In genomic region chr22:37601540-37602442, GRCh38 we compare ENCODE assay signal across 9 cellular contexts. TPM values are rescaled to one million over a fixed set of nuclear protein-coding genes. Genes with fewer than 3 reads are reported as not detected.
DNase-seq lines count a peak whose midpoint lies in the region; ATAC-seq, FAIRE-seq and TF ChIP-seq lines count a peak whose summit lies in the region.
"Had no signal": no experiment of that assay in that cellular context is flagged by ENCODE, and none has a peak within 500 bp of the region (broad histone marks: within the 10 kb centered on the region; RNA-seq: fewer than 3 reads in every experiment).

No MANE protein-coding gene starts in this region.

- H3K9me3 Mint-ChIP-seq in nephron progenitor cell, result no peaks in the 10 kb centered on the region

- H3K4me3 Mint-ChIP-seq in nephron progenitor cell, result peak overlapping the region; percentile 61

- H3K4me1 Mint-ChIP-seq in nephron progenitor cell, result peaks cover 30% of the 10 kb centered on the region

- no peak for TF ChIP-seq EP300 in sigmoid colon (IDR thresholded peaks at IDR 0.05)

- ATAC-seq in HG03095 (IDR thresholded peaks at IDR 0.05; ENCODE audit: unreplicated experiment), result no peak
- ATAC-seq in HG02678 (IDR thresholded peaks at IDR 0.05; ENCODE audit: unreplicated experiment), result no peak

- no peak overlapping the region for H3K4me3 ChIP-seq in breast epithelium
- no peak overlapping the region for H3K4me3 ChIP-seq in sigmoid colon
- H3K4me3 ChIP-seq: dorsolateral prefrontal cortex had no signal

- DNase-seq in GM12891 (ENCODE audit: insufficient read length, low spot score), result no peak
- DNase-seq in NCI-H2196 treated with DMSO at 0.1 percent for 48 hours (lab: John Stamatoyannopoulos, UW; ENCODE audit: unreplicated experiment), result peak; percentile 70
- peak; percentile 67 for DNase-seq in breast epithelium (ENCODE audit: low spot score in 2 of 2)
- DNase-seq in nephron progenitor cell, result peak; percentile 52
- no peak for DNase-seq in epidermal melanocyte (ENCODE audit: insufficient read length, low spot score)
- DNase-seq in sigmoid colon, result no peak
- DNase-seq: dorsolateral prefrontal cortex had no signal

- no peak for TF ChIP-seq CTCF in breast epithelium (IDR thresholded peaks at IDR 0.05)
- no peak for TF ChIP-seq CTCF in nephron progenitor cell (IDR thresholded peaks at IDR 0.05)
- no peak for TF ChIP-seq CTCF in sigmoid colon (IDR thresholded peaks at IDR 0.05)

- intact Hi-C loops in breast epithelium (cut with DNase I; ENCODE audit: low total_unique reads) (no loop called here), sigmoid colon (cut with DNase I) (no loop called here)

- peak overlapping the region; percentile 60 to 73 for H3K27ac ChIP-seq in breast epithelium
- H3K27ac ChIP-seq in sigmoid colon, result no peak overlapping the region
- H3K27ac ChIP-seq: dorsolateral prefrontal cortex had no signal

- no peaks in the 10 kb centered on the region for H3K9me3 ChIP-seq in breast epithelium
- no peaks in the 10 kb centered on the region for H3K9me3 ChIP-seq in sigmoid colon

- H3K36me3 ChIP-seq in breast epithelium (no peaks in the 10 kb centered on the region), sigmoid colon (no peaks in the 10 kb centered on the region)

- peak; percentile 91 for FAIRE-seq in GM12891 (lab: Jason Lieb, UNC)

- TF ChIP-seq POLR2A in GM12891 (IDR thresholded peaks at IDR 0.05; ENCODE audit: low read depth, low read length) (no peak), breast epithelium (IDR thresholded peaks at IDR 0.05) (no peak), sigmoid colon (IDR thresholded peaks at IDR 0.05) (no peak)

- peaks cover 28% of the 10 kb centered on the region for H3K27me3 Mint-ChIP-seq in nephron progenitor cell (ENCODE audit: low read depth, poor library complexity)

- H3K4me1 ChIP-seq in breast epithelium, result no peaks in the 10 kb centered on the region
- peaks cover 0 to 1% (median under 1%) of the 10 kb centered on the region in 4 donors for H3K4me1 ChIP-seq in sigmoid colon

- H3K27me3 ChIP-seq in breast epithelium (no peaks in the 10 kb centered on the region), sigmoid colon (peaks cover 0 to 26% (median 0%) of the 10 kb centered on the region in 3 donors)
- H3K27me3 ChIP-seq: dorsolateral prefrontal cortex had no signal

- WGBS in sigmoid colon, 2 donors, result 38 to 52% methylated on average over 14 of the region's 14 CpGs

- H3K36me3 Mint-ChIP-seq in nephron progenitor cell (ENCODE audit: low read depth), result no peaks in the 10 kb centered on the region

- H3K27ac Mint-ChIP-seq in nephron progenitor cell, result peak overlapping the region; percentile 18

TF ChIP-seq in GM12891, 5 proteins besides CTCF, POLR2A, EP300 and RAD21:
- TF ChIP-seq POU2F2 (IDR thresholded peaks at IDR 0.05; ENCODE audit: low read depth, low read length), result peak; percentile 98
- no peak for TF ChIP-seq TAF1 (IDR thresholded peaks at IDR 0.05; ENCODE audit: low read depth, low read length)
- TF ChIP-seq POLR2AphosphoS5 (IDR thresholded peaks at IDR 0.05; ENCODE audit: low read depth, low read length), result no peak

RNA-seq across cellular contexts. Expression of gene GGA1, which starts 6.8 kb away (rescaled TPM):
- polyA plus RNA-seq in GM12891 (2012; ENCODE audit: low read depth, missing spikeins), result 44.9 TPM
- 10 to 100 TPM; 36.6 to 63.9 (median 54.7) TPM for total RNA-seq in breast epithelium
- 10 to 100 TPM; 26.4 to 59.8 (median 42.3) TPM for total RNA-seq in sigmoid colon
- 10 to 100 TPM; 25.2 to 77.4 (median 34.4) TPM for polyA plus RNA-seq in sigmoid colon

RNA-seq across cellular contexts. Expression of gene LGALS2, which starts 21.9 kb away (rescaled TPM):
- 1.1 TPM for polyA plus RNA-seq in GM12891 (2012; ENCODE audit: low read depth, missing spikeins)
- total RNA-seq in breast epithelium (under 1 TPM in 2 of 3 donors, not detected in 1; 0.80 to 0.88 TPM), sigmoid colon (not detected)
- polyA plus RNA-seq in sigmoid colon, result 100 to 1,000 TPM in 2 of 3 donors, 10 to 100 TPM in 1; 61.9 to 155 (median 147) TPM

RNA-seq across cellular contexts. Expression of gene SH3BP1, which starts 37.7 kb away (rescaled TPM):
- polyA plus RNA-seq in GM12891 (2012; ENCODE audit: low read depth, missing spikeins), result 58.1 TPM
- total RNA-seq in breast epithelium (1 to 10 TPM; 3.8 to 8.8 (median 7.3) TPM), sigmoid colon (1 to 10 TPM; 1.4 to 6.9 (median 4.7) TPM)
- polyA plus RNA-seq in sigmoid colon, result 10 to 100 TPM; 35.4 to 71.2 (median 58.5) TPM

RNA-seq across cellular contexts. Expression of gene CDC42EP1, which starts 41.5 kb away (rescaled TPM):
- polyA plus RNA-seq in GM12891 (2012; ENCODE audit: low read depth, missing spikeins), result not detected
- total RNA-seq in breast epithelium (10 to 100 TPM; 13.8 to 43.0 (median 29.8) TPM), sigmoid colon (10 to 100 TPM; 14.6 to 28.0 (median 20.7) TPM)
- polyA plus RNA-seq in sigmoid colon, result 10 to 100 TPM; 22.2 to 64.1 (median 24.6) TPM

RNA-seq across cellular contexts. Expression of gene PDXP, which starts 56.7 kb away (rescaled TPM):
- 28.3 TPM for polyA plus RNA-seq in GM12891 (2012; ENCODE audit: low read depth, missing spikeins)
- 1 to 10 TPM; 4.2 to 6.9 (median 4.2) TPM for total RNA-seq in breast epithelium
- total RNA-seq in sigmoid colon, result 10 to 100 TPM in 2 of 4 donors, 1 to 10 TPM in 2; 7.5 to 12.8 (median 9.6) TPM
- 10 to 100 TPM; 30.2 to 51.1 (median 48.6) TPM for polyA plus RNA-seq in sigmoid colon

Comparison
In these comparisons a context has a peak if more than half of its experiments do, and no peak if none do; other contexts are left out.
1. DNase-seq: peak in NCI-H2196 treated with DMSO at 0.1 percent for 48 hours (single experiment), breast epithelium (2 of 2) and nephron progenitor cell (single experiment); none in GM12891 (single experiment), epidermal melanocyte (single experiment) and sigmoid colon (single experiment).
2. H3K27ac ChIP-seq: peak in breast epithelium (2 of 2); none in sigmoid colon (0 of 4).